In genomic region chr14:75425443-75425842, GRCh38 we compare ENCODE assay signal across 1 cellular context.
TF ChIP-seq lines count a peak whose summit lies in the region.

No MANE protein-coding gene starts in this region.

TF ChIP-seq in HepG2, 621 proteins besides CTCF, POLR2A, EP300 and RAD21:
- TF ChIP-seq ZNF83 (CRISPR knock-in tag; IDR thresholded peaks at IDR 0.05; ENCODE audit: borderline replicate concordance) (no peak), SAP130 (CRISPR knock-in tag; IDR thresholded peaks at IDR 0.05; ENCODE audit: low read depth) (no peak), ZNF18 (CRISPR knock-in tag; IDR thresholded peaks at IDR 0.05; ENCODE audit: insufficient replicate concordance) (no peak), KLF6 (CRISPR knock-in tag; IDR thresholded peaks at IDR 0.05) (no peak), ATF5 (CRISPR knock-in tag; IDR thresholded peaks at IDR 0.05; ENCODE audit: low read depth) (no peak), FIP1L1 (IDR thresholded peaks at IDR 0.05; ENCODE audit: borderline replicate concordance, insufficient read depth, low read depth, low read length) (no peak), MBNL3 (CRISPR knock-in tag; conservative IDR thresholded peaks at IDR 0.05) (no peak), SNAPC4 (CRISPR knock-in tag; IDR thresholded peaks at IDR 0.05) (no peak), USF2 (IDR thresholded peaks at IDR 0.05; ENCODE audit: low read depth, low read length) (no peak), USF2 (CRISPR knock-in tag; IDR thresholded peaks at IDR 0.05; ENCODE audit: borderline replicate concordance) (no peak), RCOR2 (CRISPR knock-in tag; IDR thresholded peaks at IDR 0.05) (no peak), ZKSCAN1 (IDR thresholded peaks at IDR 0.05; ENCODE audit: low read length) (no peak), ZMYM4 (CRISPR knock-in tag; IDR thresholded peaks at IDR 0.05) (no peak), ZNF777 (CRISPR knock-in tag; IDR thresholded peaks at IDR 0.05) (no peak), ZSCAN9 (CRISPR knock-in tag; IDR thresholded peaks at IDR 0.05; ENCODE audit: borderline replicate concordance) (no peak), ZNF580 (CRISPR knock-in tag; IDR thresholded peaks at IDR 0.05; ENCODE audit: borderline replicate concordance, low read depth) (no peak), TAF1 (CRISPR knock-in tag; IDR thresholded peaks at IDR 0.05) (no peak), AKAP8 (CRISPR knock-in tag; IDR thresholded peaks at IDR 0.05) (no peak), ZNF563 (CRISPR knock-in tag; IDR thresholded peaks at IDR 0.05) (no peak)
